ENCODE assay signal across 18 cellular contexts in the genomic region with DNA sequence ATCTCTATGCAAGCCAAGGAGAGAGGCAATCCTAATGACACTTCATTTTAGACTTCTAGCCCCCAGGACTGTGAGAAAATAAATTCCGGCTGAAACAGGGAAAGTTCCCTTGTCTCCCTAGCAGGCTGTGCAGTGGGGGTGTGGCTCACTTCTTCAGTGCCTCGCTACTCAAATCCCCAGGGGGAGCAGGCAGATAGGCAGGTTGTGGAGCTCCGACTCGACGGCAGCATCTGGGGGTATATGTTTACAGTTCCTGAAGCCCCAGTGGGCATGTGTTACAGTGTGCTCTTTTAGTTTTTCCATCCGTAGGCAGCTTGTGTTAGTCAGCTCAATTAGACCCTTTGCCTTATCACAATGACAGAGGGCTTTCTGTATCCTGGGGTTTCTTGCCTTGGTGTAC.
"Had no signal": no experiment of that assay in that cellular context is flagged by ENCODE, and none has a peak within 500 bp of the region (broad histone marks: within the 10 kb centered on the region; RNA-seq: fewer than 3 reads in every experiment).

No MANE protein-coding gene starts in this region.

- DNase-seq: cortex of kidney; effector memory CD8-positive, alpha-beta T cell; erythroblast; head of caudate nucleus; left cardiac atrium; mesendoderm; midbrain; naive thymus-derived CD4-positive, alpha-beta T cell; nucleus accumbens; sigmoid colon; stimulated activated CD4-positive, alpha-beta T cell treated with anti-CD3 and anti-CD28 coated beads, Interleukin-4, amount 100 ng/mL, for 4 hours; stimulated activated naive CD8-positive, alpha-beta T cell treated with anti-CD3 and anti-CD28 coated beads, Interleukin-15, Interleukin-2, amounts not matched to agents 100 U/mL and 50 U/mL, for 24 hours; substantia nigra; testis; tibial artery had no signal

- ATAC-seq: effector memory CD8-positive, alpha-beta T cell; left cardiac atrium; left lung; naive thymus-derived CD4-positive, alpha-beta T cell; right cardiac atrium; stimulated activated memory B cell treated with anti-CD40 and anti-IgM and Interleukin-4, amounts not matched to agents 10 μg/mL and 1 μg/mL and 100 μg/mL, for 72 hours; stimulated activated naive CD8-positive, alpha-beta T cell treated with anti-CD3 and anti-CD28 coated beads, Interleukin-15, Interleukin-2, amounts not matched to agents 100 U/mL and 50 U/mL, for 24 hours had no signal
